In genomic region chr7:76442664-76443446, GRCh38 we compare ENCODE assay signal across 3 cellular contexts. TPM values are rescaled to one million over a fixed set of nuclear protein-coding genes. Genes with fewer than 3 reads are reported as not detected.
"Had no signal": no experiment of that assay in that cellular context is flagged by ENCODE, and none has a peak within 500 bp of the region (broad histone marks: within the 10 kb centered on the region; RNA-seq: fewer than 3 reads in every experiment).

No MANE protein-coding gene starts in this region.

RNA-seq across cellular contexts. Expression of gene ZP3, which starts 18.1 kb away (rescaled TPM):
- total RNA-seq: left ventricle myocardium superior, lower lobe of right lung had no signal

RNA-seq across cellular contexts. Expression of gene SSC4D, which starts 33.4 kb away (rescaled TPM):
- total RNA-seq: mononuclear cell had no signal
